Comparison of ENCODE assay signal across 8 cellular contexts in genomic region chr1:54220004-54220811, GRCh38. TPM values are rescaled to one million over a fixed set of nuclear protein-coding genes. Genes with fewer than 3 reads are reported as not detected.
A peak's percentile ranks its signal among the peaks of the same experiment; 100 is the strongest.
DNase-seq lines count a peak whose midpoint lies in the region; TF ChIP-seq lines count a peak whose summit lies in the region.

No MANE protein-coding gene starts in this region.

- TF ChIP-seq CTCF in coronary artery (IDR thresholded peaks at IDR 0.05) (no peak), vagina (IDR thresholded peaks at IDR 0.05) (no peak)

- CTCF ChIA-PET in activated naive CD4-positive, alpha-beta T cell treated with anti-CD3 and anti-CD28 coated beads, Interleukin-2, amount 10 ng/mL, durations not matched to agents 7 days and 5 days (lab: Charles Lee): no interaction called here

- intact Hi-C loops in vagina (cut with DNase I): no loop called here

- H3K4me1 Mint-ChIP-seq in activated naive CD4-positive, alpha-beta T cell treated with anti-CD3 and anti-CD28 coated beads, Interleukin-2, amount 10 ng/mL, durations not matched to agents 7 days and 5 days: no peaks in the 10 kb centered on the region

- peak overlapping the region; percentile 14 for H3K4me3 ChIP-seq in coronary artery
- H3K4me3 ChIP-seq in vagina: no peak overlapping the region

- no peaks in the 10 kb centered on the region for H3K27me3 ChIP-seq in vagina

- peaks cover 26% of the 10 kb centered on the region for H3K4me1 ChIP-seq in vagina

- peaks cover 43% of the 10 kb centered on the region for H3K36me3 Mint-ChIP-seq in activated naive CD4-positive, alpha-beta T cell treated with anti-CD3 and anti-CD28 coated beads, Interleukin-2, amount 10 ng/mL, durations not matched to agents 7 days and 5 days

- no peak overlapping the region for H3K4me3 Mint-ChIP-seq in activated naive CD4-positive, alpha-beta T cell treated with anti-CD3 and anti-CD28 coated beads, Interleukin-2, amount 10 ng/mL, durations not matched to agents 7 days and 5 days

- H3K27ac ChIP-seq in coronary artery: peak overlapping the region; percentile 61 to 74
- peak overlapping the region; percentile 34 for H3K27ac ChIP-seq in vagina

- H3K36me3 ChIP-seq in vagina: peaks cover 0 to 33% of the 10 kb centered on the region in 2 donors

- no peak for TF ChIP-seq POLR2A in vagina (IDR thresholded peaks at IDR 0.05)

- no peaks in the 10 kb centered on the region for H3K9me3 ChIP-seq in vagina

- H3K9me3 Mint-ChIP-seq in activated naive CD4-positive, alpha-beta T cell treated with anti-CD3 and anti-CD28 coated beads, Interleukin-2, amount 10 ng/mL, durations not matched to agents 7 days and 5 days: no peaks in the 10 kb centered on the region

- H3K27me3 Mint-ChIP-seq in activated naive CD4-positive, alpha-beta T cell treated with anti-CD3 and anti-CD28 coated beads, Interleukin-2, amount 10 ng/mL, durations not matched to agents 7 days and 5 days: no peaks in the 10 kb centered on the region

- no peak for DNase-seq in activated naive CD4-positive, alpha-beta T cell treated with anti-CD3 and anti-CD28 coated beads, Interleukin-2, amount 10 ng/mL, durations not matched to agents 7 days and 5 days
- no peak for DNase-seq in activated naive CD4-positive, alpha-beta T cell treated with Interleukin-2 at 50 U/mL for 16 hours
- DNase-seq in coronary artery (ENCODE audit: low spot score) (no peak), midbrain (lab: John Stamatoyannopoulos, UW) (peak; percentile 67), vagina (ENCODE audit: extremely low spot score in 2 of 2) (no peak), activated gamma-delta T cell (lab: John Stamatoyannopoulos, UW) (no peak), RPMI8226 (no peak)
- DNase-seq in activated CD4-positive, alpha-beta T cell treated with anti-CD3 and anti-CD28 coated beads, Interleukin-2, amount 50 U/mL, for 1 hour: no peak

- H3K27ac Mint-ChIP-seq in activated naive CD4-positive, alpha-beta T cell treated with anti-CD3 and anti-CD28 coated beads, Interleukin-2, amount 10 ng/mL, durations not matched to agents 7 days and 5 days: peak overlapping the region; percentile 49

RNA-seq across cellular contexts. Expression of gene MRPL37, which starts 20.2 kb away (rescaled TPM):
- total RNA-seq in vagina: 45.9 TPM

RNA-seq across cellular contexts. Expression of gene CYB5RL, which starts 20.4 kb away (rescaled TPM):
- 3.7 TPM for total RNA-seq in vagina
